In genomic region chr4:179625391-179625790, GRCh38 we compare ENCODE assay signal across 16 cellular contexts.
DNase-seq lines count a peak whose midpoint lies in the region; ATAC-seq and TF ChIP-seq lines count a peak whose summit lies in the region.
"Had no signal": no experiment of that assay in that cellular context is flagged by ENCODE, and none has a peak within 500 bp of the region (broad histone marks: within the 10 kb centered on the region; RNA-seq: fewer than 3 reads in every experiment).

No MANE protein-coding gene starts in this region.

- H3K18ac ChIP-seq in mesendoderm (ENCODE audit: low read length): no peak overlapping the region

- H3K79me2 ChIP-seq in DND-41 (ENCODE audit: insufficient read depth, low read length): no peaks in the 10 kb centered on the region
- H3K79me2 ChIP-seq in mesendoderm (ENCODE audit: control insufficient read depth, insufficient read depth, low read length): no peaks in the 10 kb centered on the region

- H3K4me1 ChIP-seq in DND-41 (ENCODE audit: insufficient read depth, low read length): no peaks in the 10 kb centered on the region
- H3K4me1 ChIP-seq in mesendoderm (ENCODE audit: control insufficient read depth, low read depth, low read length): no peaks in the 10 kb centered on the region

- no peak overlapping the region for H3K4me3 ChIP-seq in DND-41 (ENCODE audit: low read depth in 1 of 2, low read length in 2 of 2)
- no peak overlapping the region for H3K4me3 ChIP-seq in mesendoderm (ENCODE audit: low read length)
- H3K4me3 ChIP-seq: coronary artery, GM12878 had no signal

- H2BK120ac ChIP-seq in mesendoderm (ENCODE audit: low read depth, low read length): no peak overlapping the region

- no peaks in the 10 kb centered on the region for H4K20me1 ChIP-seq in DND-41 (ENCODE audit: insufficient read depth, low read length)

- H4K5ac ChIP-seq in mesendoderm (ENCODE audit: low read length): no peak overlapping the region

- H3K36me3 ChIP-seq in DND-41 (ENCODE audit: insufficient read depth, low read length) (no peaks in the 10 kb centered on the region), mesendoderm (ENCODE audit: control insufficient read depth, insufficient read depth, low read length) (no peaks in the 10 kb centered on the region)

- POLR2A ChIA-PET in activated CD4-positive, alpha-beta memory T cell treated with anti-CD3 and anti-CD28 coated beads, Interleukin-2, amount 10 ng/mL, durations not matched to agents 7 days and 5 days (lab: Charles Lee): no interaction called here

- H3K9ac ChIP-seq in DND-41 (ENCODE audit: low read depth, low read length) (no peak overlapping the region), mesendoderm (ENCODE audit: low read length) (no peak overlapping the region)

- no peak overlapping the region for H3K27ac Mint-ChIP-seq in activated CD4-positive, alpha-beta memory T cell treated with anti-CD3 and anti-CD28 coated beads, Interleukin-2, amount 10 ng/mL, durations not matched to agents 7 days and 5 days
- H3K27ac Mint-ChIP-seq: activated naive CD4-positive, alpha-beta T cell treated with anti-CD3 and anti-CD28 coated beads, Interleukin-2, amount 50 U/mL, for 24 hours had no signal

- H3K9me3 ChIP-seq in DND-41 (ENCODE audit: insufficient read depth, low read length, severe bottlenecking): no peaks in the 10 kb centered on the region

- H3K4me2 ChIP-seq in DND-41 (ENCODE audit: insufficient read depth, low read length) (no peak overlapping the region), mesendoderm (ENCODE audit: low read length) (no peak overlapping the region)

- WGBS in mesendoderm (ENCODE audit: extremely low coverage, insufficient coverage, low lambda C conversion rate): no CpG with 5 or more reads among the region's 1 CpG

- no peak overlapping the region for H2AFZ ChIP-seq in DND-41 (ENCODE audit: low read depth, low read length)

- no peaks in the 10 kb centered on the region for H3K4me1 Mint-ChIP-seq in activated CD4-positive, alpha-beta memory T cell treated with anti-CD3 and anti-CD28 coated beads, Interleukin-2, amount 10 ng/mL, durations not matched to agents 7 days and 5 days
- H3K4me1 Mint-ChIP-seq: activated naive CD4-positive, alpha-beta T cell treated with anti-CD3 and anti-CD28 coated beads, Interleukin-2, amount 50 U/mL, for 24 hours had no signal

- no peak overlapping the region for H3K23ac ChIP-seq in mesendoderm (ENCODE audit: low read length)

- H3K56ac ChIP-seq in mesendoderm (ENCODE audit: low read length): no peak overlapping the region

- no peak for TF ChIP-seq CTCF in DND-41 (IDR thresholded peaks at IDR 0.05; ENCODE audit: borderline replicate concordance, extremely low read depth, low read length, poor library complexity, severe bottlenecking)

- no peak overlapping the region for H2AK5ac ChIP-seq in mesendoderm (ENCODE audit: low read length)

- H3K36me3 Mint-ChIP-seq in activated CD4-positive, alpha-beta memory T cell treated with anti-CD3 and anti-CD28 coated beads, Interleukin-2, amount 10 ng/mL, durations not matched to agents 7 days and 5 days (ENCODE audit: low read depth): no peaks in the 10 kb centered on the region
- H3K36me3 Mint-ChIP-seq: activated naive CD4-positive, alpha-beta T cell treated with anti-CD3 and anti-CD28 coated beads, Interleukin-2, amount 50 U/mL, for 24 hours had no signal

- H4K8ac ChIP-seq in mesendoderm (ENCODE audit: low read depth, low read length): no peak overlapping the region

- no peak overlapping the region for H3K27ac ChIP-seq in DND-41 (ENCODE audit: low read length)
- no peak overlapping the region for H3K27ac ChIP-seq in mesendoderm (ENCODE audit: low read depth, low read length)
- H3K27ac ChIP-seq: coronary artery had no signal

- CTCF ChIA-PET in activated CD4-positive, alpha-beta memory T cell treated with anti-CD3 and anti-CD28 coated beads, Interleukin-2, amount 10 ng/mL, durations not matched to agents 7 days and 5 days (lab: Charles Lee): no interaction called here

- ATAC-seq in DND-41 (ENCODE audit: insufficient read depth, low read depth) (0 out of 3 replicates have a peak, but pooled peaks have one; percentile 22), GM19463 (IDR thresholded peaks at IDR 0.05; ENCODE audit: unreplicated experiment) (no peak)
- ATAC-seq: Right ventricle myocardium inferior had no signal

- no peaks in the 10 kb centered on the region for H3K79me1 ChIP-seq in mesendoderm (ENCODE audit: low read length)

- DNase-seq in DND-41 (no peak), OCI-M1 (lab: John Stamatoyannopoulos, UW) (peak; percentile 45), dedifferentiated amniotic fluid mesenchymal stem cell (ENCODE audit: extremely low spot score) (peak; percentile 68), mesendoderm (peak; percentile 53), NAMALWA (ENCODE audit: low spot score) (no peak), NCI-H146 treated with DMSO at 0.1 percent for 48 hours (lab: John Stamatoyannopoulos, UW; ENCODE audit: unreplicated experiment) (no peak)
- no peak for DNase-seq in activated CD4-positive, alpha-beta memory T cell treated with anti-CD3 and anti-CD28 coated beads, Interleukin-2, amount 10 ng/mL, durations not matched to agents 7 days and 5 days
- DNase-seq: KG1; NCI-H146; NCI-H524; stimulated activated CD4-positive, alpha-beta T cell treated with anti-CD3 and anti-CD28 coated beads, Interleukin-4, amount 100 ng/mL, for 1 hour had no signal

- H3K4me3 Mint-ChIP-seq in activated CD4-positive, alpha-beta memory T cell treated with anti-CD3 and anti-CD28 coated beads, Interleukin-2, amount 10 ng/mL, durations not matched to agents 7 days and 5 days: no peak overlapping the region
- H3K4me3 Mint-ChIP-seq: activated naive CD4-positive, alpha-beta T cell treated with anti-CD3 and anti-CD28 coated beads, Interleukin-2, amount 50 U/mL, for 24 hours had no signal

- H2BK5ac ChIP-seq in mesendoderm (ENCODE audit: low read length): no peak overlapping the region

- H3K27me3 ChIP-seq in DND-41 (ENCODE audit: insufficient read depth, low read length, poor library complexity) (no peaks in the 10 kb centered on the region), mesendoderm (ENCODE audit: insufficient read depth, low read length, poor library complexity) (no peaks in the 10 kb centered on the region)

- peaks cover 2% of the 10 kb centered on the region for H3K9me3 Mint-ChIP-seq in activated CD4-positive, alpha-beta memory T cell treated with anti-CD3 and anti-CD28 coated beads, Interleukin-2, amount 10 ng/mL, durations not matched to agents 7 days and 5 days
- H3K9me3 Mint-ChIP-seq: activated naive CD4-positive, alpha-beta T cell treated with anti-CD3 and anti-CD28 coated beads, Interleukin-2, amount 50 U/mL, for 24 hours had no signal

- no peak overlapping the region for H3K4ac ChIP-seq in mesendoderm (ENCODE audit: low read depth, low read length)

- H2BK15ac ChIP-seq in mesendoderm (replicated peaks; ENCODE audit: low read depth): no peak overlapping the region

- no peaks in the 10 kb centered on the region for H3K27me3 Mint-ChIP-seq in activated CD4-positive, alpha-beta memory T cell treated with anti-CD3 and anti-CD28 coated beads, Interleukin-2, amount 10 ng/mL, durations not matched to agents 7 days and 5 days
- H3K27me3 Mint-ChIP-seq: activated naive CD4-positive, alpha-beta T cell treated with anti-CD3 and anti-CD28 coated beads, Interleukin-2, amount 50 U/mL, for 24 hours had no signal

Comparison
In these comparisons a context has a peak if more than half of its experiments do, and no peak if none do; other contexts are left out.
1. DNase-seq: peak in OCI-M1 (single experiment), dedifferentiated amniotic fluid mesenchymal stem cell (single experiment) and mesendoderm (single experiment); none in DND-41 (single experiment), NAMALWA (single experiment), NCI-H146 treated with DMSO at 0.1 percent for 48 hours (single experiment) and activated CD4-positive, alpha-beta memory T cell treated with anti-CD3 and anti-CD28 coated beads, Interleukin-2, amount 10 ng/mL, durations not matched to agents 7 days and 5 days (single experiment).